Comparison of ENCODE assay signal across 10 cellular contexts in the genomic region with DNA sequence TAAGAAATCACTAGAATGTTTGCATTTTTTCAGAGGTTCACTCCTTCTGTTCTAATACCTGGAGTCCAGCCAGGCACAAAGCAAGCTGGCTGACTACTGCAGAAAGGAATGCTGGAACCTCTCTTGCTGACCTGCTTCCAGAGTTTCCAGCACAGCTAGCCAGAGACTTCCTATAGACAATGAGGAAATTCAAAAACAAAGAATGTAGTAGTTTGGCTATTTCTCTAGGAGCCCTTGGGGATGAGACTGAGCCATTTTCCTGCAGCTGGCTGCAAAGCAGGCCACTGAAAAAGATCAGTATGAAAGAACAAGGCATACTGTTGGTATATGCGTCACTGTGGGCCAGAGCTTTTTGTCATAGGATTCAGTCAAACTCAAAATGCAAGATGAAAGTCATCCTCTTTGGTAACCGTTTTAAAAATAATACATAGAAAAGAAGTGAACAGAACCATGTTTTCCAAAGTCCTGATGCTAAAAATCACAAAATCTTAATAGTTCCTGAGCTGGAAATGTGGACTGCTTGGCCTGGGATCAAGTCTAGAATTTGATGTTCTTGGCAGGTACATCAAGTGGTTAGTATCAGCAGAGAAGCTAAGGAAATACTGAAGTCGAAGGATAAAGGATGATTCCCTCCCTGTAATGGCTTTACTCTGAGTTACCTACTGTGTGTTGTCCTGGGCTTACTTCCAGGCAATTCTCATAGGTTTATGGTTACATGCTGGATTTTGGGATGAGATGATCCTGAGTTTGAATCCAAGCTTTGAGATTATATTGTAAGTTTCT. TPM values are rescaled to one million over a fixed set of nuclear protein-coding genes. Genes with fewer than 3 reads are reported as not detected.
A peak's percentile ranks its signal among the peaks of the same experiment; 100 is the strongest.
DNase-seq lines count a peak whose midpoint lies in the region; ATAC-seq, FAIRE-seq and TF ChIP-seq lines count a peak whose summit lies in the region.
"Had no signal": no experiment of that assay in that cellular context is flagged by ENCODE, and none has a peak within 500 bp of the region (broad histone marks: within the 10 kb centered on the region; RNA-seq: fewer than 3 reads in every experiment).

No MANE protein-coding gene starts in this region.

- in situ Hi-C loops in gastrocnemius medialis (cut with MboI; ENCODE audit: low sequenced_read_pairs in 4 of 4) = no loop called here

- peak overlapping the region; percentile 22 to 58 (median 50) for H3K27ac ChIP-seq in body of pancreas
- peak overlapping the region in 2 of 4 donors; percentile 11 to 12 for H3K27ac ChIP-seq in gastrocnemius medialis
- H3K27ac ChIP-seq in small intestine (ENCODE audit: low read depth in 1 of 2, low read length in 1 of 2) = no peak overlapping the region

- TF ChIP-seq POLR2A in body of pancreas (IDR thresholded peaks at IDR 0.05) (no peak), gastrocnemius medialis (IDR thresholded peaks at IDR 0.05) (no peak)

- no peaks in the 10 kb centered on the region for H3K9me3 ChIP-seq in body of pancreas
- H3K9me3 ChIP-seq in gastrocnemius medialis = no peaks in the 10 kb centered on the region
- no peaks in the 10 kb centered on the region for H3K9me3 ChIP-seq in small intestine (ENCODE audit: control insufficient read depth, low read depth)

- no peak for FAIRE-seq in small intestine (lab: Jason Lieb, UNC)
- FAIRE-seq: colon had no signal

- peak; percentile 13 for DNase-seq in GOT3 (lab: John Stamatoyannopoulos, UW)
- peak; percentile 49 to 74 (median 69) for DNase-seq in body of pancreas
- peak; percentile 61 for DNase-seq in iPS DF 19.7 (ENCODE audit: low read depth, low spot score)
- peak; percentile 23 to 58 for DNase-seq in gastrocnemius medialis
- DNase-seq in activated CD4-positive, alpha-beta T cell treated with anti-CD3 and anti-CD28 coated beads for 4 hours = no peak
- no peak for DNase-seq in stimulated activated CD4-positive, alpha-beta T cell treated with anti-CD3 and anti-CD28 coated beads, Interleukin-2, amount 100 ng/mL, for 24 hours
- DNase-seq in small intestine = no peak
- DNase-seq: NCI-H526 treated with DMSO at 0.1 percent for 48 hours had no signal

- no peaks in the 10 kb centered on the region for H3K36me3 ChIP-seq in body of pancreas (replicated peaks in 1 of 2; ENCODE audit: insufficient read depth in 1 of 2, low read depth in 2 of 2)
- H3K36me3 ChIP-seq in gastrocnemius medialis = no peaks in the 10 kb centered on the region
- H3K36me3 ChIP-seq in small intestine (ENCODE audit: control insufficient read depth in 2 of 2, insufficient read depth in 2 of 2, low read length in 2 of 2) = no peaks in the 10 kb centered on the region

- WGBS in body of pancreas, 2 donors = 40 to 49% methylated on average over 3 of the region's 3 CpGs
- 63 to 78% (median 73%) methylated on average over 3 of the region's 3 CpGs for WGBS in small intestine, 3 donors

- intact Hi-C loops in body of pancreas (cut with DNase I) = no loop called here
- intact Hi-C loops in gastrocnemius medialis (cut with DNase I; ENCODE audit: low total_unique reads) = no loop called here

- H3K4me3 ChIP-seq in body of pancreas = no peak overlapping the region
- no peak overlapping the region for H3K4me3 ChIP-seq in gastrocnemius medialis
- no peak overlapping the region for H3K4me3 ChIP-seq in small intestine (ENCODE audit: low read depth in 1 of 2, low read length in 2 of 2)

- TF ChIP-seq CTCF in body of pancreas (IDR thresholded peaks at IDR 0.05) (no peak), gastrocnemius medialis (IDR thresholded peaks at IDR 0.05 in 4 of 5, conservative IDR thresholded peaks at IDR 0.05 in 1 of 5) (no peak)

- H3K27me3 ChIP-seq in body of pancreas = no peaks in the 10 kb centered on the region
- H3K27me3 ChIP-seq in gastrocnemius medialis = no peaks in the 10 kb centered on the region
- no peaks in the 10 kb centered on the region for H3K27me3 ChIP-seq in small intestine (ENCODE audit: control insufficient read depth in 2 of 2, insufficient read depth in 2 of 2, low read length in 2 of 2)

- H3K4me1 ChIP-seq in body of pancreas (no peaks in the 10 kb centered on the region), gastrocnemius medialis (peaks cover 6 to 14% of the 10 kb centered on the region in 2 donors), small intestine (ENCODE audit: control insufficient read depth in 2 of 2, insufficient read depth in 1 of 2, low read depth in 1 of 2, low read length in 1 of 2) (peaks cover 0 to 6% of the 10 kb centered on the region in 2 donors)

- ATAC-seq in body of pancreas (peak; percentile 92), gastrocnemius medialis (peak; percentile 78 to 86), HG03469 (IDR thresholded peaks at IDR 0.05; ENCODE audit: unreplicated experiment) (no peak)

RNA-seq across cellular contexts. Expression of a gene that starts 9.0 kb away (rescaled TPM):
- total RNA-seq in body of pancreas (1 to 10 TPM; 4.2 to 5.9 TPM), gastrocnemius medialis (1 to 10 TPM; 1.6 to 2.5 (median 2.3) TPM)
- 1 to 10 TPM in 1 of 3 donors, under 1 TPM in 1, not detected in 1; 0.27 to 1.3 TPM for polyA plus RNA-seq in small intestine

Comparison
In these comparisons a context has a peak if more than half of its experiments do, and no peak if none do; other contexts are left out.
1. DNase-seq: peak in GOT3 (single experiment), body of pancreas (4 of 4), iPS DF 19.7 (single experiment) and gastrocnemius medialis (2 of 2); none in activated CD4-positive, alpha-beta T cell treated with anti-CD3 and anti-CD28 coated beads for 4 hours (0 of 2), stimulated activated CD4-positive, alpha-beta T cell treated with anti-CD3 and anti-CD28 coated beads, Interleukin-2, amount 100 ng/mL, for 24 hours (0 of 2) and small intestine (single experiment).
2. H3K27ac ChIP-seq: peak in body of pancreas (4 of 4); none in small intestine (0 of 2).